8 cellular contexts compared by ENCODE assay signal in the genomic region with DNA sequence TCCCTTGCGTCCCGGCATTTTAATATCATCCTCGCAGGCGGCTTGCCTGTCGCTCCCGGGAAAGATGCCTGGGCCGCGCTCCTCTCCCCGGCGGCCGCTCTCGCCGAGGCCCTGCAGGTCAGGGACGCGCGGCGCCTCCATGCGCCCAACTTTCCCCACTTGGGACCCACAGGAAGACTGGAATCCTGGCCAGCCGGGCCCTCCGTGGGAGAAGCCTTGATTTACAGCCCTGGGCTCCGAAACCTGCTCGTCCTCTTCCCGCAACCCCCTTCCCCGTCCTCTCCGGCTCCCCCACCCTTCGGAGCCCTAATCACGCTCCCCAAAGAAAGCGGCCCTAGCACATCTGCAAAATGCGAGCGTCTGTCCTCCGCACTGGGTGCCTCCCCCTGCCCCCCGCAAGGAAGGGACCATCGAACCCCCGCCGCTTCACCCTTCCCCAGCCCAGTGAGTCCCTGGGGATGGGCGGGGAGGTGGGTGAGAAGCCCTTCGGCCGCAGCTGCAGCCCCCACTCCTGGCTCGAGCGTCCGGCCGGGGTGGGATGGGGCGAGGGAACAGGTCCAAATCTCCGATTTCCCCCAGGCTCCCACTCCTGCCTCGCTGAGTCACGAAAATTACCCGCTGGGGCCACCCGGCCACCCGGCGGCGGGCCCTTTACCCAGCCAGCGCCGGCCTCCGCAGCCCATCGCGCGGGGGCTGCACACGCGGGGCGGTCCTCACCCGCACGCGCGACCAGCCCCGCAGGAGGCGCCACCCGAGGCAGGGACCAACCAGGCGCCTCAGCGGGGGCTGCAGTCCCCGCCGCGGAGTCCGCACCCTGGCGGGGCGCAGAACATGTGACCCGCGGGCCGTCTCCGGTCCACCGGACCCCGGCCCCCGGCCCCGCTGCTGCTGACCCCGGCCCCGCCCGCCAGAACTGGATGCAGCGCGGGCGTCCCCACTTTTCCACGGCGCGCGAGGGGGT. TPM values are rescaled to one million over a fixed set of nuclear protein-coding genes. Genes with fewer than 3 reads are reported as not detected.
DNase-seq lines count a peak whose midpoint lies in the region; ATAC-seq, FAIRE-seq and TF ChIP-seq lines count a peak whose summit lies in the region.

No MANE protein-coding gene starts in this region.

- no peak for TF ChIP-seq POLR2A in breast epithelium (IDR thresholded peaks at IDR 0.05)
- no peak for TF ChIP-seq POLR2A in HepG2 (IDR thresholded peaks at IDR 0.05; ENCODE audit: insufficient read depth in 1 of 2, low read depth in 2 of 2, low read length in 2 of 2)
- no peak for TF ChIP-seq POLR2A in thyroid gland (IDR thresholded peaks at IDR 0.05)

- H3K9me3 ChIP-seq in breast epithelium, result no peaks in the 10 kb centered on the region
- no peaks in the 10 kb centered on the region for H3K9me3 ChIP-seq in HepG2 (ENCODE audit: low read length)
- H3K9me3 ChIP-seq in thyroid gland, result no peaks in the 10 kb centered on the region

- intact Hi-C loops in breast epithelium (cut with DNase I; ENCODE audit: low total_unique reads) (no loop called here), HepG2 (cut with micrococcal nuclease; ENCODE audit: unreplicated experiment) (loop anchor here (5.0 kb wide), 2 partner anchors 46 to 49 kb away; no protein-coding TSS in a partner anchor), thyroid gland (cut with DNase I) (loop anchor here (10.0 kb wide), 1 partner anchor 47 kb away; no protein-coding TSS in a partner anchor)

- H3K9ac ChIP-seq in HepG2 (ENCODE audit: insufficient read depth, low read depth, low read length), result peak overlapping the region; percentile 68

- BruUV-seq in HepG2 (replicated peaks; lab: Mats Ljungman, UMichigan), result no TSS peak

- CTCF ChIA-PET in HepG2 (lab: Yijun Ruan, JAX; ENCODE audit: low intra/inter-chr PET ratio, low total read pairs), result no interaction called here

- no peak for TF ChIP-seq RAD21 in HepG2 (CRISPR knock-in tag; IDR thresholded peaks at IDR 0.05)

- no peak overlapping the region for H2AFZ ChIP-seq in HepG2 (ENCODE audit: low read length)

- 0 out of 2 replicates have a peak, but pooled peaks cover 3% of the 10 kb centered on the region for H4K20me1 ChIP-seq in HepG2 (ENCODE audit: insufficient read depth, low read length)

- peak overlapping the region; percentile 86 for H3K4me2 ChIP-seq in HepG2 (ENCODE audit: low read depth, low read length)

- H3K4me3 ChIP-seq in breast epithelium (peak overlapping the region; percentile 72 to 77 (median 74)), HepG2 (replicated peaks in 1 of 3; ENCODE audit: insufficient read depth in 1 of 3, low read depth in 2 of 3, low read length in 3 of 3) (peak overlapping the region; percentile 71 to 80 (median 74); a peak in 5 of 6 replicates), thyroid gland (replicated peaks in 1 of 3) (peak overlapping the region; percentile 54 to 96 (median 77))

- TF ChIP-seq EP300 in HepG2 (IDR thresholded peaks at IDR 0.05; ENCODE audit: low read depth in 2 of 2, low read length in 2 of 2) (no peak), HepG2 (CRISPR knock-in tag; IDR thresholded peaks at IDR 0.05; ENCODE audit: borderline replicate concordance) (no peak)

- peak; percentile 10 for ATAC-seq in HG03342 (IDR thresholded peaks at IDR 0.05; ENCODE audit: unreplicated experiment)
- ATAC-seq in HepG2, result peak; percentile 14
- ATAC-seq in GM18519 (IDR thresholded peaks at IDR 0.05; ENCODE audit: low FRiP score, unreplicated experiment), result no peak

- H3K27ac ChIP-seq in breast epithelium, result peak overlapping the region; percentile 40 to 83
- no peak overlapping the region for H3K27ac ChIP-seq in HepG2 (ENCODE audit: extremely low read length, insufficient read depth, low read length)
- H3K27ac ChIP-seq in thyroid gland, result peak overlapping the region; percentile 63 to 80 (median 66)

- FAIRE-seq in HepG2 (lab: Jason Lieb, UNC), result no peak

- 3% methylated on average over 28 of the region's 93 CpGs for WGBS in HepG2 (ENCODE audit: low lambda C conversion rate)
- WGBS in thyroid gland, 2 donors, result 2 to 7% methylated on average over 14 to 30 of the region's 93 CpGs

- in situ Hi-C loops in HepG2 (cut with HindIII; ENCODE audit: extremely low pct_ligation_motif_present, low pct_unique_long_range_greater_than_20kb), result no loop called here

- DNase-seq in NCI-H748 (lab: John Stamatoyannopoulos, UW; ENCODE audit: unreplicated experiment) (peak; percentile 16), NCI-H748 treated with DMSO at 0.1 percent for 48 hours (lab: John Stamatoyannopoulos, UW) (no peak), breast epithelium (ENCODE audit: low spot score in 2 of 2) (no peak), HepG2 (ENCODE audit: low spot score) (no peak), thyroid gland (peak; percentile 43), GDM1 (lab: John Stamatoyannopoulos, UW) (no peak)

- H3K36me3 ChIP-seq in breast epithelium, result no peaks in the 10 kb centered on the region
- no peaks in the 10 kb centered on the region for H3K36me3 ChIP-seq in HepG2 (replicated peaks in 1 of 2; ENCODE audit: control insufficient read depth in 1 of 2, insufficient read depth in 2 of 2, low read length in 2 of 2)
- H3K36me3 ChIP-seq in thyroid gland, result no peaks in the 10 kb centered on the region

- TF ChIP-seq CTCF in breast epithelium (IDR thresholded peaks at IDR 0.05) (no peak), HepG2 (CRISPR knock-in tag; IDR thresholded peaks at IDR 0.05) (0 out of 2 replicates have a peak, but pooled peaks have one; percentile 3), thyroid gland (IDR thresholded peaks at IDR 0.05) (no peak)

- H3K79me2 ChIP-seq in HepG2 (ENCODE audit: insufficient read depth, low read length), result peaks cover 11% of the 10 kb centered on the region

- H3K4me1 ChIP-seq in breast epithelium (no peaks in the 10 kb centered on the region), HepG2 (ENCODE audit: insufficient read depth, low read length) (peaks cover 39% of the 10 kb centered on the region), thyroid gland (peaks cover 3 to 19% of the 10 kb centered on the region in 2 donors)

- peaks cover 0 to 9% of the 10 kb centered on the region in 2 donors for H3K27me3 ChIP-seq in breast epithelium
- peaks cover 0 to 23% of the 10 kb centered on the region in 2 experiments; a peak in 3 of 5 replicates for H3K27me3 ChIP-seq in HepG2 (ENCODE audit: control insufficient read depth in 1 of 2, insufficient read depth in 2 of 2, low read length in 2 of 2)
- no peaks in the 10 kb centered on the region for H3K27me3 ChIP-seq in thyroid gland

- POLR2A ChIA-PET in HepG2 (lab: Yijun Ruan, JAX), result no interaction called here

TF ChIP-seq in HepG2, 621 proteins besides CTCF, POLR2A, EP300 and RAD21 (continues in another document):
- TF ChIP-seq, protein P1, sequence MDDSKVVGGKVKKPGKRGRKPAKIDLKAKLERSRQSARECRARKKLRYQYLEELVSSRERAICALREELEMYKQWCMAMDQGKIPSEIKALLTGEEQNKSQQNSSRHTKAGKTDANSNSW (CRISPR knock-in tag; IDR thresholded peaks at IDR 0.05; ENCODE audit: borderline replicate concordance), result no peak
- no peak for TF ChIP-seq EED (CRISPR knock-in tag; IDR thresholded peaks at IDR 0.05)
- TF ChIP-seq KDM1A (CRISPR knock-in tag; IDR thresholded peaks at IDR 0.05), result no peak
- TF ChIP-seq KAT7 (CRISPR knock-in tag; IDR thresholded peaks at IDR 0.05; ENCODE audit: borderline replicate concordance), result no peak
- no peak for TF ChIP-seq ELF1 (CRISPR knock-in tag; IDR thresholded peaks at IDR 0.05)
- no peak; the same call in 1 of the 2 replicates for TF ChIP-seq ZNF563 (CRISPR knock-in tag; IDR thresholded peaks at IDR 0.05)
- no peak for TF ChIP-seq FOXM1 (CRISPR knock-in tag; IDR thresholded peaks at IDR 0.05)
- no peak for TF ChIP-seq ZNF430 (CRISPR knock-in tag; IDR thresholded peaks at IDR 0.05)
- TF ChIP-seq ZNF570 (CRISPR knock-in tag; IDR thresholded peaks at IDR 0.05; ENCODE audit: borderline replicate concordance), result no peak

RNA-seq across cellular contexts. Expression of a gene that starts 0.7 kb away (rescaled TPM):
- total RNA-seq in breast epithelium (10 to 100 TPM; 13.2 to 23.6 (median 14.2) TPM), HepG2 (2016; rRNA removed; fragmentation: Illumina TruSeq; extraction: Trizol) (12.9 and 13.6 TPM in 2 replicates), thyroid gland (10 to 100 TPM; 22.6 to 37.3 (median 34.6) TPM)
- 1.2 and 1.6 TPM in 2 replicates for total RNA-seq in HepG2 (2016; cell fraction: cytosol; rRNA removed; fragmentation: Illumina TruSeq; extraction: Trizol; ENCODE audit: low read depth)
- 11.4 and 13.0 TPM in 2 replicates for total RNA-seq in HepG2 (2016; cell fraction: insoluble cytoplasmic fraction; rRNA removed; fragmentation: Illumina TruSeq; extraction: Trizol)
- 6.0 and 6.8 TPM in 2 replicates for total RNA-seq in HepG2 (2016; cell fraction: membrane; rRNA removed; fragmentation: Illumina TruSeq; extraction: Trizol)
- 20.1 and 20.8 TPM in 2 replicates for total RNA-seq in HepG2 (2016; cell fraction: nucleus; rRNA removed; fragmentation: Illumina TruSeq; extraction: Trizol)
- polyA plus RNA-seq in HepG2 (2011; rRNA removed), result 6.2 and 6.4 TPM in 2 replicates
- polyA plus RNA-seq in HepG2 (2011; cell fraction: cytosol; rRNA removed), result 3.1 and 3.5 TPM in 2 replicates
- polyA plus RNA-seq in HepG2 (2011; cell fraction: nucleus; rRNA removed), result 17.5 and 19.4 TPM in 2 replicates
- 4.4 and 5.0 TPM in 2 replicates for polyA plus RNA-seq in HepG2 (2012)
- 0.99 and 1.1 TPM in 2 replicates for polyA plus RNA-seq in HepG2 (2016; cell fraction: cytosol; fragmentation: Illumina TruSeq; extraction: Trizol; ENCODE audit: low read depth)
- 9.9 and 11.3 TPM in 2 replicates for polyA plus RNA-seq in HepG2 (2016; cell fraction: insoluble cytoplasmic fraction; fragmentation: Illumina TruSeq; extraction: Trizol; ENCODE audit: low read depth)
- polyA plus RNA-seq in HepG2 (2016; cell fraction: membrane; fragmentation: Illumina TruSeq; extraction: Trizol; ENCODE audit: low read depth), result 2.7 and 2.9 TPM in 2 replicates
- 37.7 and 40.5 TPM in 2 replicates for polyA plus RNA-seq in HepG2 (2016; cell fraction: nucleus; fragmentation: Illumina TruSeq; extraction: Trizol; ENCODE audit: insufficient read depth, low read depth)
- 0.91 and 21.7 TPM in 2 replicates for polyA minus RNA-seq in HepG2 (2011; rRNA and poly(A)+ RNA removed; ENCODE audit: low replicate concordance)
- polyA minus RNA-seq in HepG2 (2011; cell fraction: cytosol; rRNA and poly(A)+ RNA removed), result 4.5 and 5.4 TPM in 2 replicates
- polyA minus RNA-seq in HepG2 (2011; cell fraction: nucleus; rRNA and poly(A)+ RNA removed), result 15.3 and 19.7 TPM in 2 replicates

Comparison
In these comparisons a context has a peak if more than half of its experiments do, and no peak if none do; other contexts are left out.
1. DNase-seq: peak in NCI-H748 (single experiment) and thyroid gland (2 of 2); none in NCI-H748 treated with DMSO at 0.1 percent for 48 hours (single experiment), breast epithelium (0 of 2), HepG2 (single experiment) and GDM1 (single experiment).
2. Peak in every context shown above with its lines, with median percentiles within 50 percentile points of each other: H3K4me3 ChIP-seq.